7 cellular contexts compared by ENCODE assay signal in genomic region chr17:7403043-7403901, GRCh38. TPM values are rescaled to one million over a fixed set of nuclear protein-coding genes. Genes with fewer than 3 reads are reported as not detected.
DNase-seq lines count a peak whose midpoint lies in the region; ATAC-seq, FAIRE-seq and TF ChIP-seq lines count a peak whose summit lies in the region.

No MANE protein-coding gene starts in this region.

- H3K4me3 Mint-ChIP-seq in activated T-helper 1 cell treated with anti-CD3 and anti-CD28 coated beads, Interleukin-12 subunit alpha, Interleukin-12 subunit beta, Interleukin-2, Interleukin-4 antibody, amounts not matched to agents 30 ng/mL and 10 ng/mL and 1 ng/mL, durations not matched to agents 14 hours and 24 hours and 36 hours: peak overlapping the region; percentile 92

- H3K9me3 ChIP-seq in heart right ventricle (no peaks in the 10 kb centered on the region), psoas muscle (no peaks in the 10 kb centered on the region)

- DNase-seq in GM12891 (ENCODE audit: insufficient read length, low spot score) (no peak), NB4 (ENCODE audit: low read depth) (peak; percentile 69), heart right ventricle (peak; percentile 74), psoas muscle (peak; percentile 76 to 83), RPMI8226 (no peak), NCI-H2081 treated with DMSO at 0.1 percent for 48 hours (lab: John Stamatoyannopoulos, UW) (no peak)
- DNase-seq in activated T-helper 1 cell treated with anti-CD3 and anti-CD28 coated beads, Interleukin-12 subunit alpha, Interleukin-12 subunit beta, Interleukin-2, Interleukin-4 antibody, amounts not matched to agents 30 ng/mL and 10 ng/mL and 1 ng/mL, durations not matched to agents 14 hours and 24 hours and 36 hours (ENCODE audit: low spot score): no peak

- TF ChIP-seq POLR2A in GM12891 (IDR thresholded peaks at IDR 0.05; ENCODE audit: low read depth, low read length) (no peak), NB4 (IDR thresholded peaks at IDR 0.05; ENCODE audit: extremely low read depth, insufficient read length) (no peak)

- peaks cover 13% of the 10 kb centered on the region for H3K4me1 Mint-ChIP-seq in activated T-helper 1 cell treated with anti-CD3 and anti-CD28 coated beads, Interleukin-12 subunit alpha, Interleukin-12 subunit beta, Interleukin-2, Interleukin-4 antibody, amounts not matched to agents 30 ng/mL and 10 ng/mL and 1 ng/mL, durations not matched to agents 14 hours and 24 hours and 36 hours (ENCODE audit: low read depth)

- H3K27me3 Mint-ChIP-seq in activated T-helper 1 cell treated with anti-CD3 and anti-CD28 coated beads, Interleukin-12 subunit alpha, Interleukin-12 subunit beta, Interleukin-2, Interleukin-4 antibody, amounts not matched to agents 30 ng/mL and 10 ng/mL and 1 ng/mL, durations not matched to agents 14 hours and 24 hours and 36 hours (ENCODE audit: insufficient read depth): peaks cover 18% of the 10 kb centered on the region

- 5 to 6% methylated on average over 25 of the region's 25 CpGs for WGBS in heart right ventricle, 2 donors
- 6 to 7% (median 6%) methylated on average over 25 of the region's 25 CpGs for WGBS in psoas muscle, 3 donors

- H3K36me3 ChIP-seq in heart right ventricle (peaks cover 0 to 6% (median 0%) of the 10 kb centered on the region in 9 donors), psoas muscle (ENCODE audit: insufficient read depth in 1 of 2, low read depth in 1 of 2) (peaks cover 0 to 7% of the 10 kb centered on the region in 2 donors)

- peak; percentile 40 for FAIRE-seq in GM12891 (lab: Jason Lieb, UNC)

- H3K4me3 ChIP-seq in NB4 (ENCODE audit: low read depth, low read length): peak overlapping the region; percentile 68
- H3K4me3 ChIP-seq in heart right ventricle: peak overlapping the region; percentile 50 to 87 (median 68)
- peak overlapping the region; percentile 73 for H3K4me3 ChIP-seq in psoas muscle

- H3K27ac ChIP-seq in heart right ventricle (peak overlapping the region; percentile 80 to 96 (median 88)), psoas muscle (peak overlapping the region; percentile 75)

- ATAC-seq in heart right ventricle (peak; percentile 44 to 74 (median 64)), psoas muscle (peak; percentile 61 to 72 (median 62))

- H3K9me3 Mint-ChIP-seq in activated T-helper 1 cell treated with anti-CD3 and anti-CD28 coated beads, Interleukin-12 subunit alpha, Interleukin-12 subunit beta, Interleukin-2, Interleukin-4 antibody, amounts not matched to agents 30 ng/mL and 10 ng/mL and 1 ng/mL, durations not matched to agents 14 hours and 24 hours and 36 hours: no peaks in the 10 kb centered on the region

- H3K4me1 ChIP-seq in heart right ventricle (peaks cover 13 to 28% (median 19%) of the 10 kb centered on the region in 9 donors), psoas muscle (peaks cover 9% of the 10 kb centered on the region)

- intact Hi-C loops in activated T-helper 1 cell treated with anti-CD3 and anti-CD28 coated beads, Interleukin-12 subunit alpha, Interleukin-12 subunit beta, Interleukin-2, Interleukin-4 antibody, amounts not matched to agents 30 ng/mL and 10 ng/mL and 1 ng/mL, durations not matched to agents 14 hours and 24 hours and 36 hours (cut with micrococcal nuclease): loop anchor here (5.0 kb wide), 4 partner anchors 151 to 961 kb away; partner anchors contain the start of genes CNTROB, CTDNEP1, ELP5 and PIMREG
- intact Hi-C loops in heart right ventricle (cut with DNase I) (loop anchor here in 4 of 10 donors (2.0 to 5.0 kb wide), 3 partner anchors 34 to 96 kb away; partner anchors contain the start of genes FGF11 (in 2 of the 4), TMEM102 (in 2 of the 4), EIF5A (in 1 of the 4) and TMEM95 (in 1 of the 4)), psoas muscle (cut with DNase I) (no loop called here)

- peak overlapping the region; percentile 95 for H3K27ac Mint-ChIP-seq in activated T-helper 1 cell treated with anti-CD3 and anti-CD28 coated beads, Interleukin-12 subunit alpha, Interleukin-12 subunit beta, Interleukin-2, Interleukin-4 antibody, amounts not matched to agents 30 ng/mL and 10 ng/mL and 1 ng/mL, durations not matched to agents 14 hours and 24 hours and 36 hours

- no peak for TF ChIP-seq CTCF in NB4 (IDR thresholded peaks at IDR 0.05; ENCODE audit: low read depth, low read length)
- TF ChIP-seq CTCF in heart right ventricle (IDR thresholded peaks at IDR 0.05): no peak
- TF ChIP-seq CTCF in psoas muscle (IDR thresholded peaks at IDR 0.05): no peak

- H3K27me3 ChIP-seq in heart right ventricle (peaks cover 0 to 17% (median 0%) of the 10 kb centered on the region in 7 donors), psoas muscle (ENCODE audit: insufficient read depth in 3 of 3, low read length in 2 of 3) (no peaks in the 10 kb centered on the region)

- H3K36me3 Mint-ChIP-seq in activated T-helper 1 cell treated with anti-CD3 and anti-CD28 coated beads, Interleukin-12 subunit alpha, Interleukin-12 subunit beta, Interleukin-2, Interleukin-4 antibody, amounts not matched to agents 30 ng/mL and 10 ng/mL and 1 ng/mL, durations not matched to agents 14 hours and 24 hours and 36 hours (ENCODE audit: low read depth): peaks cover 2% of the 10 kb centered on the region

TF ChIP-seq in GM12891, 5 proteins besides CTCF, POLR2A, EP300 and RAD21:
- no peak for TF ChIP-seq POLR2AphosphoS5 (IDR thresholded peaks at IDR 0.05; ENCODE audit: low read depth, low read length)
- no peak for TF ChIP-seq SPI1 (IDR thresholded peaks at IDR 0.05; ENCODE audit: low read depth, low read length)
- TF ChIP-seq TAF1 (IDR thresholded peaks at IDR 0.05; ENCODE audit: low read depth, low read length): no peak
- TF ChIP-seq PAX5 (IDR thresholded peaks at IDR 0.05; ENCODE audit: insufficient read depth, low read length, severe bottlenecking): no peak
- TF ChIP-seq POU2F2 (IDR thresholded peaks at IDR 0.05; ENCODE audit: low read depth, low read length): no peak

RNA-seq across cellular contexts. Expression of gene TMEM256, which starts 0.6 kb away (rescaled TPM):
- polyA plus RNA-seq in GM12891 (2012; ENCODE audit: low read depth, missing spikeins): 190 TPM
- 53.5 and 54.7 TPM in 2 replicates for total RNA-seq in activated T-helper 1 cell treated with anti-CD3 and anti-CD28 coated beads, Interleukin-12 subunit alpha, Interleukin-12 subunit beta, Interleukin-2, Interleukin-4 antibody, amounts not matched to agents 30 ng/mL and 10 ng/mL and 1 ng/mL, durations not matched to agents 14 hours and 24 hours and 36 hours
- 10 to 100 TPM; 61.8 to 83.2 (median 74.2) TPM for total RNA-seq in heart right ventricle
- 100 to 1,000 TPM in 1 of 2 donors, 10 to 100 TPM in 1; 89.1 to 169 TPM for polyA plus RNA-seq in heart right ventricle
- 10 to 100 TPM; 47.1 to 80.4 (median 53.5) TPM for total RNA-seq in psoas muscle
- polyA plus RNA-seq in psoas muscle: 10 to 100 TPM; 62.4 to 75.4 (median 69.7) TPM

RNA-seq across cellular contexts. Expression of gene NLGN2, which starts 4.4 kb away (rescaled TPM):
- 0.35 TPM for polyA plus RNA-seq in GM12891 (2012; ENCODE audit: low read depth, missing spikeins)
- 2.3 and 2.7 TPM in 2 replicates for total RNA-seq in activated T-helper 1 cell treated with anti-CD3 and anti-CD28 coated beads, Interleukin-12 subunit alpha, Interleukin-12 subunit beta, Interleukin-2, Interleukin-4 antibody, amounts not matched to agents 30 ng/mL and 10 ng/mL and 1 ng/mL, durations not matched to agents 14 hours and 24 hours and 36 hours
- 10 to 100 TPM in 2 of 10 donors, 1 to 10 TPM in 8; 3.6 to 15.8 (median 6.4) TPM for total RNA-seq in heart right ventricle
- 1 to 10 TPM; 7.3 to 7.6 TPM for polyA plus RNA-seq in heart right ventricle
- total RNA-seq in psoas muscle: 10 to 100 TPM in 1 of 4 donors, 1 to 10 TPM in 3; 6.5 to 11.5 (median 7.4) TPM
- polyA plus RNA-seq in psoas muscle: 1 to 10 TPM; 2.8 to 3.1 (median 2.9) TPM

RNA-seq across cellular contexts. Expression of gene PLSCR3, which starts 8.9 kb away (rescaled TPM):
- 26.9 TPM for polyA plus RNA-seq in GM12891 (2012; ENCODE audit: low read depth, missing spikeins)
- 77.1 and 78.2 TPM in 2 replicates for total RNA-seq in activated T-helper 1 cell treated with anti-CD3 and anti-CD28 coated beads, Interleukin-12 subunit alpha, Interleukin-12 subunit beta, Interleukin-2, Interleukin-4 antibody, amounts not matched to agents 30 ng/mL and 10 ng/mL and 1 ng/mL, durations not matched to agents 14 hours and 24 hours and 36 hours
- total RNA-seq in heart right ventricle: 10 to 100 TPM; 14.4 to 28.7 (median 17.1) TPM
- 10 to 100 TPM; 23.3 to 32.9 TPM for polyA plus RNA-seq in heart right ventricle
- total RNA-seq in psoas muscle: 10 to 100 TPM; 13.9 to 16.2 (median 15.1) TPM
- polyA plus RNA-seq in psoas muscle: 10 to 100 TPM; 16.6 to 20.5 (median 18.7) TPM

RNA-seq across cellular contexts. Expression of gene SPEM1, which starts 16.9 kb away (rescaled TPM):
- polyA plus RNA-seq in GM12891 (2012; ENCODE audit: low read depth, missing spikeins): not detected
- total RNA-seq in activated T-helper 1 cell treated with anti-CD3 and anti-CD28 coated beads, Interleukin-12 subunit alpha, Interleukin-12 subunit beta, Interleukin-2, Interleukin-4 antibody, amounts not matched to agents 30 ng/mL and 10 ng/mL and 1 ng/mL, durations not matched to agents 14 hours and 24 hours and 36 hours: not detected in 2 replicates
- total RNA-seq in heart right ventricle (not detected), psoas muscle (not detected)
- polyA plus RNA-seq in heart right ventricle (not detected), psoas muscle (under 1 TPM in 1 of 3 donors, not detected in 2; 0.06 TPM)

RNA-seq across cellular contexts. Expression of gene SPEM2, which starts 22.1 kb away (rescaled TPM):
- polyA plus RNA-seq in GM12891 (2012; ENCODE audit: low read depth, missing spikeins): not detected
- total RNA-seq in activated T-helper 1 cell treated with anti-CD3 and anti-CD28 coated beads, Interleukin-12 subunit alpha, Interleukin-12 subunit beta, Interleukin-2, Interleukin-4 antibody, amounts not matched to agents 30 ng/mL and 10 ng/mL and 1 ng/mL, durations not matched to agents 14 hours and 24 hours and 36 hours: not detected in 2 replicates
- total RNA-seq in heart right ventricle (not detected), psoas muscle (not detected)
- polyA plus RNA-seq in heart right ventricle (not detected), psoas muscle (under 1 TPM in 1 of 3 donors, not detected in 2; 0.03 TPM)

Comparison
In these comparisons a context has a peak if more than half of its experiments do, and no peak if none do; other contexts are left out.
1. DNase-seq: peak in NB4 (single experiment), heart right ventricle (2 of 2) and psoas muscle (2 of 2); none in GM12891 (single experiment), activated T-helper 1 cell treated with anti-CD3 and anti-CD28 coated beads, Interleukin-12 subunit alpha, Interleukin-12 subunit beta, Interleukin-2, Interleukin-4 antibody, amounts not matched to agents 30 ng/mL and 10 ng/mL and 1 ng/mL, durations not matched to agents 14 hours and 24 hours and 36 hours (single experiment), RPMI8226 (single experiment) and NCI-H2081 treated with DMSO at 0.1 percent for 48 hours (single experiment).
2. Peak in every context shown above with its lines, with median percentiles within 50 percentile points of each other: H3K4me3 ChIP-seq.